ENCODE assay signal across 28 cellular contexts in genomic region chr4:47714269-47714668, GRCh38.
"Had no signal": no experiment of that assay in that cellular context is flagged by ENCODE, and none has a peak within 500 bp of the region (broad histone marks: within the 10 kb centered on the region; RNA-seq: fewer than 3 reads in every experiment).

No MANE protein-coding gene starts in this region.

- DNase-seq: naive B cell; naive thymus-derived CD8-positive, alpha-beta T cell; nephron progenitor cell; nucleus accumbens; pancreas; psoas muscle; right cardiac atrium; spleen; stimulated activated CD4-positive, alpha-beta T cell treated with anti-CD3 and anti-CD28 coated beads, Interleukin-12 subunit alpha, Interleukin-12 subunit beta, amount 100 ng/mL, for 4 hours; stimulated activated CD4-positive, alpha-beta T cell treated with anti-CD3 and anti-CD28 coated beads, Interleukin-1b, Interleukin-23, amount 100 ng/mL, for 48 hours; stimulated activated CD4-positive, alpha-beta T cell treated with anti-CD3 and anti-CD28 coated beads, Interleukin-4, amount 100 ng/mL, for 1 hour; stimulated activated CD4-positive, alpha-beta T cell treated with anti-CD3 and anti-CD28 coated beads, Interleukin-4, amount 100 ng/mL, for 4 hours; stimulated activated CD8-positive, alpha-beta memory T cell treated with anti-CD3 and anti-CD28 coated beads, Interleukin-4, amount 100 ng/mL, for 48 hours; stimulated activated naive CD4-positive, alpha-beta T cell; stimulated activated naive CD8-positive, alpha-beta T cell treated with anti-CD3 and anti-CD28 coated beads, Interleukin-15, amount 100 ng/mL, for 72 hours; stimulated activated naive CD8-positive, alpha-beta T cell treated with anti-CD3 and anti-CD28 coated beads, Interleukin-15, Interleukin-2, amounts not matched to agents 100 U/mL and 50 U/mL, for 24 hours; thyroid gland; trophoblast cell; upper lobe of left lung had no signal

- H3K27me3 ChIP-seq: neutrophil, pancreas, thyroid gland, tibial nerve, upper lobe of left lung, vagina had no signal

- H3K36me3 ChIP-seq: neutrophil, pancreas, spleen, thoracic aorta, thyroid gland, tibial nerve, upper lobe of left lung, vagina had no signal

- H3K27ac ChIP-seq: neutrophil, pancreas, psoas muscle, spleen, thoracic aorta, thyroid gland, tibial nerve, upper lobe of left lung, vagina had no signal

- H3K4me1 ChIP-seq: psoas muscle, spleen, thyroid gland, vagina had no signal

- H3K9me3 ChIP-seq: neutrophil, pancreas, psoas muscle, spleen, thoracic aorta, thyroid gland, tibial nerve, upper lobe of left lung, vagina had no signal

- ATAC-seq: naive thymus-derived CD8-positive, alpha-beta T cell; natural killer cell treated with Interleukin-12 subunit alpha and Interleukin-12 subunit beta and Interleukin-15 and Interleukin-18, amount 100 ng/mL, for 72 hours; pancreas; psoas muscle; right cardiac atrium; sciatic nerve; stimulated activated memory B cell treated with anti-CD40 and anti-IgM and Interleukin-4, amounts not matched to agents 10 μg/mL and 1 μg/mL and 100 μg/mL, for 72 hours; stimulated activated naive CD8-positive, alpha-beta T cell treated with anti-CD3 and anti-CD28 coated beads, Interleukin-15, amount 100 ng/mL, for 72 hours; stimulated activated naive CD8-positive, alpha-beta T cell treated with anti-CD3 and anti-CD28 coated beads, Interleukin-15, Interleukin-2, amounts not matched to agents 100 U/mL and 50 U/mL, for 24 hours had no signal

- H3K4me3 ChIP-seq: pancreas, psoas muscle, skin epidermis, smooth muscle cell, spleen, thoracic aorta, thyroid gland, tibial nerve, upper lobe of left lung, vagina had no signal
